ENCODE assay signal across 1 cellular context in the genomic region with DNA sequence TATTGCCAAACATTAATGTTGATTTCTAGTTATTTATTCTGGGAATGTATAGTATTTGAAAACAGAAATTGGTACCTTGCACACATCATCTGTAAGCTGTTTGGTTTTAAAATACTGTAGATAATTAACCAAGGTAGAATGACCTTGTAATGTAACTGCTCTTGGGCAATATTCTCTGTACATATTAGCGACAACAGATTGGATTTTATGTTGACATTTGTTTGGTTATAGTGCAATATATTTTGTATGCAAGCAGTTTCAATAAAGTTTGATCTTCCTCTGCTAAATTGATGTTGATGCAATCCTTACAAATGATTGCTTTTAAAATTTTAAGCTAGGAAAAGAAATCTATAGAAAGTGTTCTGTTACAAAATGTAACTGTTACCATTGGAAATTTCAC.
A peak's percentile ranks its signal among the peaks of the same experiment; 100 is the strongest.
TF ChIP-seq lines count a peak whose summit lies in the region.

No MANE protein-coding gene starts in this region.

TF ChIP-seq in HepG2, 621 proteins besides CTCF, POLR2A, EP300 and RAD21 (continued from another document and continues in another):
- TF ChIP-seq, protein P1, sequence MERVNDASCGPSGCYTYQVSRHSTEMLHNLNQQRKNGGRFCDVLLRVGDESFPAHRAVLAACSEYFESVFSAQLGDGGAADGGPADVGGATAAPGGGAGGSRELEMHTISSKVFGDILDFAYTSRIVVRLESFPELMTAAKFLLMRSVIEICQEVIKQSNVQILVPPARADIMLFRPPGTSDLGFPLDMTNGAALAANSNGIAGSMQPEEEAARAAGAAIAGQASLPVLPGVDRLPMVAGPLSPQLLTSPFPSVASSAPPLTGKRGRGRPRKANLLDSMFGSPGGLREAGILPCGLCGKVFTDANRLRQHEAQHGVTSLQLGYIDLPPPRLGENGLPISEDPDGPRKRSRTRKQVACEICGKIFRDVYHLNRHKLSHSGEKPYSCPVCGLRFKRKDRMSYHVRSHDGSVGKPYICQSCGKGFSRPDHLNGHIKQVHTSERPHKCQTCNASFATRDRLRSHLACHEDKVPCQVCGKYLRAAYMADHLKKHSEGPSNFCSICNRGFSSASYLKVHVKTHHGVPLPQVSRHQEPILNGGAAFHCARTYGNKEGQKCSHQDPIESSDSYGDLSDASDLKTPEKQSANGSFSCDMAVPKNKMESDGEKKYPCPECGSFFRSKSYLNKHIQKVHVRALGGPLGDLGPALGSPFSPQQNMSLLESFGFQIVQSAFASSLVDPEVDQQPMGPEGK (CRISPR knock-in tag; IDR thresholded peaks at IDR 0.05) = no peak
- TF ChIP-seq ZNF839 (CRISPR knock-in tag; IDR thresholded peaks at IDR 0.05; ENCODE audit: borderline replicate concordance) (no peak), FOXA3 (CRISPR knock-in tag; IDR thresholded peaks at IDR 0.05) (peak; percentile 64), NFKBIZ (CRISPR knock-in tag; IDR thresholded peaks at IDR 0.05) (no peak), ZSCAN21 (CRISPR knock-in tag; IDR thresholded peaks at IDR 0.05; ENCODE audit: borderline replicate concordance) (no peak), ZNF484 (CRISPR knock-in tag; IDR thresholded peaks at IDR 0.05; ENCODE audit: borderline replicate concordance, low read depth) (no peak), FOXJ3 (CRISPR knock-in tag; IDR thresholded peaks at IDR 0.05; ENCODE audit: borderline replicate concordance) (peak; percentile 17; the same call in 1 of the 2 replicates), FOXC1 (CRISPR knock-in tag; IDR thresholded peaks at IDR 0.05; ENCODE audit: borderline replicate concordance) (no peak), EHMT2 (IDR thresholded peaks at IDR 0.05; ENCODE audit: borderline replicate concordance, low read depth, low read length) (peak; percentile 30; the same call in 1 of the 2 replicates), SOX13 (IDR thresholded peaks at IDR 0.05) (no peak), SOX13 (CRISPR knock-in tag; conservative IDR thresholded peaks at IDR 0.05 in 1 of 2, IDR thresholded peaks at IDR 0.05 in 1 of 2) (peak in 1 of 2 experiments; percentile 18; a peak in 1 of 4 replicates), FOXP1 (IDR thresholded peaks at IDR 0.05) (no peak), FOXP1 (CRISPR knock-in tag; IDR thresholded peaks at IDR 0.05) (peak; percentile 56; the same call in 1 of the 2 replicates), NFRKB (IDR thresholded peaks at IDR 0.05) (no peak), KLF6 (CRISPR knock-in tag; IDR thresholded peaks at IDR 0.05) (no peak), ZNF546 (CRISPR knock-in tag; conservative IDR thresholded peaks at IDR 0.05) (no peak), ZC3H13 (CRISPR knock-in tag; IDR thresholded peaks at IDR 0.05) (no peak), FLYWCH1 (CRISPR knock-in tag; IDR thresholded peaks at IDR 0.05) (no peak), KDM2A (CRISPR knock-in tag; IDR thresholded peaks at IDR 0.05; ENCODE audit: borderline replicate concordance, low read depth) (no peak), ZNF766 (CRISPR knock-in tag; IDR thresholded peaks at IDR 0.05; ENCODE audit: borderline replicate concordance) (no peak), NFIC (IDR thresholded peaks at IDR 0.05; ENCODE audit: low read length) (0 out of 2 replicates have a peak, but pooled peaks have one; percentile 20), MBNL3 (CRISPR knock-in tag; conservative IDR thresholded peaks at IDR 0.05) (no peak), ZFP36 (IDR thresholded peaks at IDR 0.05; ENCODE audit: borderline replicate concordance, low read depth, low read length, partially characterized antibody) (no peak), ZNF451 (CRISPR knock-in tag; IDR thresholded peaks at IDR 0.05) (no peak), ARNT (IDR thresholded peaks at IDR 0.05) (no peak), PRMT3 (CRISPR knock-in tag; IDR thresholded peaks at IDR 0.05; ENCODE audit: borderline replicate concordance, low read depth) (no peak), HDAC2 (CRISPR knock-in tag; IDR thresholded peaks at IDR 0.05) (0 out of 2 replicates have a peak, but pooled peaks have one; percentile 31), PCBP1 (IDR thresholded peaks at IDR 0.05; ENCODE audit: borderline replicate concordance, low read depth, low read length) (no peak)
- TF ChIP-seq, protein P2, sequence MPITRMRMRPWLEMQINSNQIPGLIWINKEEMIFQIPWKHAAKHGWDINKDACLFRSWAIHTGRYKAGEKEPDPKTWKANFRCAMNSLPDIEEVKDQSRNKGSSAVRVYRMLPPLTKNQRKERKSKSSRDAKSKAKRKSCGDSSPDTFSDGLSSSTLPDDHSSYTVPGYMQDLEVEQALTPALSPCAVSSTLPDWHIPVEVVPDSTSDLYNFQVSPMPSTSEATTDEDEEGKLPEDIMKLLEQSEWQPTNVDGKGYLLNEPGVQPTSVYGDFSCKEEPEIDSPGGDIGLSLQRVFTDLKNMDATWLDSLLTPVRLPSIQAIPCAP (CRISPR knock-in tag; IDR thresholded peaks at IDR 0.05; ENCODE audit: low read depth) = no peak
- TF ChIP-seq, protein P3, sequence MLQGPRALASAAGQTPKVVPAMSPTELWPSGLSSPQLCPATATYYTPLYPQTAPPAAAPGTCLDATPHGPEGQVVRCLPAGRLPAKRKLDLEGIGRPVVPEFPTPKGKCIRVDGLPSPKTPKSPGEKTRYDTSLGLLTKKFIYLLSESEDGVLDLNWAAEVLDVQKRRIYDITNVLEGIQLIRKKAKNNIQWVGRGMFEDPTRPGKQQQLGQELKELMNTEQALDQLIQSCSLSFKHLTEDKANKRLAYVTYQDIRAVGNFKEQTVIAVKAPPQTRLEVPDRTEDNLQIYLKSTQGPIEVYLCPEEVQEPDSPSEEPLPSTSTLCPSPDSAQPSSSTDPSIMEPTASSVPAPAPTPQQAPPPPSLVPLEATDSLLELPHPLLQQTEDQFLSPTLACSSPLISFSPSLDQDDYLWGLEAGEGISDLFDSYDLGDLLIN (CRISPR knock-in tag; IDR thresholded peaks at IDR 0.05; ENCODE audit: borderline replicate concordance) = no peak
- TF ChIP-seq, protein P4, sequence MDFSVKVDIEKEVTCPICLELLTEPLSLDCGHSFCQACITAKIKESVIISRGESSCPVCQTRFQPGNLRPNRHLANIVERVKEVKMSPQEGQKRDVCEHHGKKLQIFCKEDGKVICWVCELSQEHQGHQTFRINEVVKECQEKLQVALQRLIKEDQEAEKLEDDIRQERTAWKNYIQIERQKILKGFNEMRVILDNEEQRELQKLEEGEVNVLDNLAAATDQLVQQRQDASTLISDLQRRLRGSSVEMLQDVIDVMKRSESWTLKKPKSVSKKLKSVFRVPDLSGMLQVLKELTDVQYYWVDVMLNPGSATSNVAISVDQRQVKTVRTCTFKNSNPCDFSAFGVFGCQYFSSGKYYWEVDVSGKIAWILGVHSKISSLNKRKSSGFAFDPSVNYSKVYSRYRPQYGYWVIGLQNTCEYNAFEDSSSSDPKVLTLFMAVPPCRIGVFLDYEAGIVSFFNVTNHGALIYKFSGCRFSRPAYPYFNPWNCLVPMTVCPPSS (IDR thresholded peaks at IDR 0.05) = no peak
- TF ChIP-seq, protein P5, sequence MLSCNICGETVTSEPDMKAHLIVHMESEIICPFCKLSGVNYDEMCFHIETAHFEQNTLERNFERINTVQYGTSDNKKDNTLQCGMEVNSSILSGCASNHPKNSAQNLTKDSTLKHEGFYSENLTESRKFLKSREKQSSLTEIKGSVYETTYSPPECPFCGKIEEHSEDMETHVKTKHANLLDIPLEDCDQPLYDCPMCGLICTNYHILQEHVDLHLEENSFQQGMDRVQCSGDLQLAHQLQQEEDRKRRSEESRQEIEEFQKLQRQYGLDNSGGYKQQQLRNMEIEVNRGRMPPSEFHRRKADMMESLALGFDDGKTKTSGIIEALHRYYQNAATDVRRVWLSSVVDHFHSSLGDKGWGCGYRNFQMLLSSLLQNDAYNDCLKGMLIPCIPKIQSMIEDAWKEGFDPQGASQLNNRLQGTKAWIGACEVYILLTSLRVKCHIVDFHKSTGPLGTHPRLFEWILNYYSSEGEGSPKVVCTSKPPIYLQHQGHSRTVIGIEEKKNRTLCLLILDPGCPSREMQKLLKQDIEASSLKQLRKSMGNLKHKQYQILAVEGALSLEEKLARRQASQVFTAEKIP (CRISPR knock-in tag; IDR thresholded peaks at IDR 0.05; ENCODE audit: borderline replicate concordance) = no peak
- TF ChIP-seq, protein P6, sequence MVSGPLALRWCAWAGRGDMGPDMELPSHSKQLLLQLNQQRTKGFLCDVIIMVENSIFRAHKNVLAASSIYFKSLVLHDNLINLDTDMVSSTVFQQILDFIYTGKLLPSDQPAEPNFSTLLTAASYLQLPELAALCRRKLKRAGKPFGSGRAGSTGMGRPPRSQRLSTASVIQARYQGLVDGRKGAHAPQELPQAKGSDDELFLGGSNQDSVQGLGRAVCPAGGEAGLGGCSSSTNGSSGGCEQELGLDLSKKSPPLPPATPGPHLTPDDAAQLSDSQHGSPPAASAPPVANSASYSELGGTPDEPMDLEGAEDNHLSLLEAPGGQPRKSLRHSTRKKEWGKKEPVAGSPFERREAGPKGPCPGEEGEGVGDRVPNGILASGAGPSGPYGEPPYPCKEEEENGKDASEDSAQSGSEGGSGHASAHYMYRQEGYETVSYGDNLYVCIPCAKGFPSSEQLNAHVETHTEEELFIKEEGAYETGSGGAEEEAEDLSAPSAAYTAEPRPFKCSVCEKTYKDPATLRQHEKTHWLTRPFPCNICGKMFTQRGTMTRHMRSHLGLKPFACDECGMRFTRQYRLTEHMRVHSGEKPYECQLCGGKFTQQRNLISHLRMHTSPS (CRISPR knock-in tag; IDR thresholded peaks at IDR 0.05; ENCODE audit: low read depth) = no peak
- TF ChIP-seq, protein P7, sequence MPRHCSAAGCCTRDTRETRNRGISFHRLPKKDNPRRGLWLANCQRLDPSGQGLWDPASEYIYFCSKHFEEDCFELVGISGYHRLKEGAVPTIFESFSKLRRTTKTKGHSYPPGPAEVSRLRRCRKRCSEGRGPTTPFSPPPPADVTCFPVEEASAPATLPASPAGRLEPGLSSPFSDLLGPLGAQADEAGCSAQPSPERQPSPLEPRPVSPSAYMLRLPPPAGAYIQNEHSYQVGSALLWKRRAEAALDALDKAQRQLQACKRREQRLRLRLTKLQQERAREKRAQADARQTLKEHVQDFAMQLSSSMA (CRISPR knock-in tag; IDR thresholded peaks at IDR 0.05) = no peak
- TF ChIP-seq, protein P8, sequence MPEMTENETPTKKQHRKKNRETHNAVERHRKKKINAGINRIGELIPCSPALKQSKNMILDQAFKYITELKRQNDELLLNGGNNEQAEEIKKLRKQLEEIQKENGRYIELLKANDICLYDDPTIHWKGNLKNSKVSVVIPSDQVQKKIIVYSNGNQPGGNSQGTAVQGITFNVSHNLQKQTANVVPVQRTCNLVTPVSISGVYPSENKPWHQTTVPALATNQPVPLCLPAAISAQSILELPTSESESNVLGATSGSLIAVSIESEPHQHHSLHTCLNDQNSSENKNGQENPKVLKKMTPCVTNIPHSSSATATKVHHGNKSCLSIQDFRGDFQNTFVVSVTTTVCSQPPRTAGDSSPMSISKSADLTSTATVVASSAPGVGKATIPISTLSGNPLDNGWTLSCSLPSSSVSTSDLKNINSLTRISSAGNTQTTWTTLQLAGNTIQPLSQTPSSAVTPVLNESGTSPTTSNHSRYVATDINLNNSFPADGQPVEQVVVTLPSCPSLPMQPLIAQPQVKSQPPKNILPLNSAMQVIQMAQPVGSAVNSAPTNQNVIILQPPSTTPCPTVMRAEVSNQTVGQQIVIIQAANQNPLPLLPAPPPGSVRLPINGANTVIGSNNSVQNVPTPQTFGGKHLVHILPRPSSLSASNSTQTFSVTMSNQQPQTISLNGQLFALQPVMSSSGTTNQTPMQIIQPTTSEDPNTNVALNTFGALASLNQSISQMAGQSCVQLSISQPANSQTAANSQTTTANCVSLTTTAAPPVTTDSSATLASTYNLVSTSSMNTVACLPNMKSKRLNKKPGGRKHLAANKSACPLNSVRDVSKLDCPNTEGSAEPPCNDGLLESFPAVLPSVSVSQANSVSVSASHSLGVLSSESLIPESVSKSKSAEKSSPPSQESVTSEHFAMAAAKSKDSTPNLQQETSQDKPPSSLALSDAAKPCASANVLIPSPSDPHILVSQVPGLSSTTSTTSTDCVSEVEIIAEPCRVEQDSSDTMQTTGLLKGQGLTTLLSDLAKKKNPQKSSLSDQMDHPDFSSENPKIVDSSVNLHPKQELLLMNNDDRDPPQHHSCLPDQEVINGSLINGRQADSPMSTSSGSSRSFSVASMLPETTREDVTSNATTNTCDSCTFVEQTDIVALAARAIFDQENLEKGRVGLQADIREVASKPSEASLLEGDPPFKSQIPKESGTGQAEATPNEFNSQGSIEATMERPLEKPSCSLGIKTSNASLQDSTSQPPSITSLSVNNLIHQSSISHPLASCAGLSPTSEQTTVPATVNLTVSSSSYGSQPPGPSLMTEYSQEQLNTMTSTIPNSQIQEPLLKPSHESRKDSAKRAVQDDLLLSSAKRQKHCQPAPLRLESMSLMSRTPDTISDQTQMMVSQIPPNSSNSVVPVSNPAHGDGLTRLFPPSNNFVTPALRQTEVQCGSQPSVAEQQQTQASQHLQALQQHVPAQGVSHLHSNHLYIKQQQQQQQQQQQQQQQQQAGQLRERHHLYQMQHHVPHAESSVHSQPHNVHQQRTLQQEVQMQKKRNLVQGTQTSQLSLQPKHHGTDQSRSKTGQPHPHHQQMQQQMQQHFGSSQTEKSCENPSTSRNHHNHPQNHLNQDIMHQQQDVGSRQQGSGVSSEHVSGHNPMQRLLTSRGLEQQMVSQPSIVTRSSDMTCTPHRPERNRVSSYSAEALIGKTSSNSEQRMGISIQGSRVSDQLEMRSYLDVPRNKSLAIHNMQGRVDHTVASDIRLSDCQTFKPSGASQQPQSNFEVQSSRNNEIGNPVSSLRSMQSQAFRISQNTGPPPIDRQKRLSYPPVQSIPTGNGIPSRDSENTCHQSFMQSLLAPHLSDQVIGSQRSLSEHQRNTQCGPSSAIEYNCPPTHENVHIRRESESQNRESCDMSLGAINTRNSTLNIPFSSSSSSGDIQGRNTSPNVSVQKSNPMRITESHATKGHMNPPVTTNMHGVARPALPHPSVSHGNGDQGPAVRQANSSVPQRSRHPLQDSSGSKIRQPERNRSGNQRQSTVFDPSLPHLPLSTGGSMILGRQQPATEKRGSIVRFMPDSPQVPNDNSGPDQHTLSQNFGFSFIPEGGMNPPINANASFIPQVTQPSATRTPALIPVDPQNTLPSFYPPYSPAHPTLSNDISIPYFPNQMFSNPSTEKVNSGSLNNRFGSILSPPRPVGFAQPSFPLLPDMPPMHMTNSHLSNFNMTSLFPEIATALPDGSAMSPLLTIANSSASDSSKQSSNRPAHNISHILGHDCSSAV (CRISPR knock-in tag; IDR thresholded peaks at IDR 0.05; ENCODE audit: borderline replicate concordance) = no peak
